Comparison of ENCODE assay signal across 8 cellular contexts in the genomic region with DNA sequence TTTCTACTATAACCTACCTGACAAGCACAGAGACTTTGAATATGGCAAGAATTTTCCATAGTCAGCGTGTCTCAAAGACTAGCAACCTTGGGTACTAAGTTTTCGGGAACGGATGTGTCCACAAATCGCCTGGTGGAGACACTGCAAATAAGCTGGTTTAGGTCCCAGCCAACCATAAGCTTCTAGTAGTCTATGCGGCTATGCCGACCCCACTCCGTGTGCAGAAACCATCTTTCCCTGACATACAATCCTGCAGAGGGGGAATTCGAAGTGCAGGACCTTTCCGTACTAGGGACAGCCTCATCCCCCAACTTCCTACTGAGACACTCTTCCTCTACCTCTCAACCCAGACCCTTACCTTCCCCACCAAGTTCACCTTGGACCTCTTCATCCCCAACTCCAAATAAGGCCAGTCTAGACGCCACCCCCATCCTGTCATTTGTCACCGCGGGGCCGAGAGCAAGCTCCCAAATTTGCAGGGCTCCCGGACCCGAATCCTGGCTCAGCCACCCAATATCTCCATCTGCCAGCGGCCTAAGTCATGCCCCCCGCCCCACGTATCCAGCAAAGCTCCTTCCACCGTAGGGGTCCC. TPM values are rescaled to one million over a fixed set of nuclear protein-coding genes. Genes with fewer than 3 reads are reported as not detected.
DNase-seq lines count a peak whose midpoint lies in the region; ATAC-seq lines count a peak whose summit lies in the region.

No MANE protein-coding gene starts in this region.

- peak overlapping the region; percentile 90 for H3K27ac ChIP-seq in CD8-positive, alpha-beta memory T cell (ENCODE audit: low read depth, low read length)

- peaks cover 0 to 18% (median 0%) of the 10 kb centered on the region in 3 donors for H3K36me3 Mint-ChIP-seq in CD8-positive, alpha-beta memory T cell
- peaks cover 1% of the 10 kb centered on the region for H3K36me3 Mint-ChIP-seq in activated CD4-positive, alpha-beta memory T cell treated with anti-CD3 and anti-CD28 coated beads for 36 hours

- no peaks in the 10 kb centered on the region for H3K27me3 ChIP-seq in CD8-positive, alpha-beta memory T cell (ENCODE audit: insufficient read depth, low read length, poor library complexity, severe bottlenecking)
- no peaks in the 10 kb centered on the region for H3K27me3 ChIP-seq in neuron (ENCODE audit: insufficient read depth, low read length)

- no peaks in the 10 kb centered on the region for H3K9me3 ChIP-seq in CD8-positive, alpha-beta memory T cell (ENCODE audit: low read length)
- no peaks in the 10 kb centered on the region for H3K9me3 ChIP-seq in neuron (ENCODE audit: low read length)

- H3K27me3 Mint-ChIP-seq in CD8-positive, alpha-beta memory T cell = no peaks in the 10 kb centered on the region
- no peaks in the 10 kb centered on the region for H3K27me3 Mint-ChIP-seq in activated CD4-positive, alpha-beta memory T cell treated with anti-CD3 and anti-CD28 coated beads for 36 hours

- in situ Hi-C loops in KBM-7 (cut with MboI; ENCODE audit: low pct_unique_long_range_greater_than_20kb, low sequenced_read_pairs) = no loop called here

- H2AFZ ChIP-seq in neuron (ENCODE audit: low read depth, low read length) = peak overlapping the region; percentile 90

- intact Hi-C loops in activated CD4-positive, alpha-beta memory T cell treated with anti-CD3 and anti-CD28 coated beads for 36 hours (cut with micrococcal nuclease) = loop anchor here (1.0 to 2.0 kb wide), 3 partner anchors 23 to 467 kb away; a partner anchor contains a TSS

- DNase-seq in CD8-positive, alpha-beta memory T cell = no peak
- DNase-seq in activated CD4-positive, alpha-beta memory T cell treated with anti-CD3 and anti-CD28 coated beads for 36 hours = peak; percentile 39
- DNase-seq in fibroblast of peridontal ligament (ENCODE audit: extremely low read depth) (peak; percentile 22), KBM-7 (no peak), 8988T (no peak)

- POLR2A ChIA-PET in CD8-positive, alpha-beta memory T cell (lab: Charles Lee) = interaction anchor here (0.8 to 1.6 kb wide), 3 partner anchors 422 to 513 kb away, joined by 3 to 7 read pairs (median 4); a partner anchor contains a TSS
- POLR2A ChIA-PET in activated CD4-positive, alpha-beta memory T cell treated with anti-CD3 and anti-CD28 coated beads for 36 hours (lab: Charles Lee) = interaction anchor here (0.6 to 1.7 kb wide), 2 partner anchors 11 to 465 kb away, joined by 4 to 7 read pairs; no protein-coding TSS in a partner anchor

- H3K4me1 Mint-ChIP-seq in CD8-positive, alpha-beta memory T cell = peaks cover 51 to 58% (median 53%) of the 10 kb centered on the region in 3 donors
- H3K4me1 Mint-ChIP-seq in activated CD4-positive, alpha-beta memory T cell treated with anti-CD3 and anti-CD28 coated beads for 36 hours (ENCODE audit: low read depth) = peaks cover 41% of the 10 kb centered on the region

- CTCF ChIA-PET in CD8-positive, alpha-beta memory T cell (lab: Charles Lee) = interaction anchor here (1.2 to 1.7 kb wide), 2 partner anchors 21 to 467 kb away, joined by 3 to 5 read pairs; no protein-coding TSS in a partner anchor
- CTCF ChIA-PET in activated CD4-positive, alpha-beta memory T cell treated with anti-CD3 and anti-CD28 coated beads for 36 hours (lab: Charles Lee) = interaction anchor here (1.6 kb wide), 1 partner anchor 467 kb away, joined by 11 read pairs; no protein-coding TSS in a partner anchor

- peak overlapping the region; percentile 84 for H3K4me3 ChIP-seq in CD8-positive, alpha-beta memory T cell (ENCODE audit: low read length)
- H3K4me3 ChIP-seq in neuron (ENCODE audit: low read length) = peak overlapping the region; percentile 98

- peak; percentile 39 for ATAC-seq in GM19455 (IDR thresholded peaks at IDR 0.05; ENCODE audit: unreplicated experiment)
- peak; percentile 30 for ATAC-seq in HG03520 (IDR thresholded peaks at IDR 0.05; ENCODE audit: unreplicated experiment)

- H3K9me3 Mint-ChIP-seq in CD8-positive, alpha-beta memory T cell = no peaks in the 10 kb centered on the region
- no peaks in the 10 kb centered on the region for H3K9me3 Mint-ChIP-seq in activated CD4-positive, alpha-beta memory T cell treated with anti-CD3 and anti-CD28 coated beads for 36 hours

- H3K27ac Mint-ChIP-seq in CD8-positive, alpha-beta memory T cell = peak overlapping the region; percentile 79 to 100 (median 98)
- peak overlapping the region; percentile 90 for H3K27ac Mint-ChIP-seq in activated CD4-positive, alpha-beta memory T cell treated with anti-CD3 and anti-CD28 coated beads for 36 hours

- no peaks in the 10 kb centered on the region for H3K36me3 ChIP-seq in CD8-positive, alpha-beta memory T cell (ENCODE audit: insufficient read depth, low read length)
- H3K36me3 ChIP-seq in neuron (ENCODE audit: insufficient read depth, low read length) = no peaks in the 10 kb centered on the region

- H3K4me1 ChIP-seq in CD8-positive, alpha-beta memory T cell (ENCODE audit: insufficient read depth, low read length) = peaks cover 24% of the 10 kb centered on the region
- H3K4me1 ChIP-seq in neuron (ENCODE audit: insufficient read depth, low read length) = peaks cover 16% of the 10 kb centered on the region

- H3K4me3 Mint-ChIP-seq in CD8-positive, alpha-beta memory T cell = peak overlapping the region; percentile 86 to 98 (median 94)
- peak overlapping the region; percentile 98 for H3K4me3 Mint-ChIP-seq in activated CD4-positive, alpha-beta memory T cell treated with anti-CD3 and anti-CD28 coated beads for 36 hours

RNA-seq across cellular contexts. Expression of a gene that starts 0.5 kb away (rescaled TPM):
- total RNA-seq in CD8-positive, alpha-beta memory T cell = 10 to 100 TPM; 66.8 to 72.7 TPM
- 86.0 TPM for polyA plus RNA-seq in CD8-positive, alpha-beta memory T cell
- total RNA-seq in activated CD4-positive, alpha-beta memory T cell treated with anti-CD3 and anti-CD28 coated beads for 36 hours = 10 to 100 TPM; 70.3 to 70.4 TPM

RNA-seq across cellular contexts. Expression of a gene that starts 57.8 kb away (rescaled TPM):
- under 1 TPM; 0.24 to 0.51 TPM for total RNA-seq in CD8-positive, alpha-beta memory T cell
- polyA plus RNA-seq in CD8-positive, alpha-beta memory T cell = 0.39 TPM
- total RNA-seq in activated CD4-positive, alpha-beta memory T cell treated with anti-CD3 and anti-CD28 coated beads for 36 hours = under 1 TPM; 0.33 to 0.85 TPM

Comparison
In these comparisons a context has a peak if more than half of its experiments do, and no peak if none do; other contexts are left out.
1. DNase-seq: peak in activated CD4-positive, alpha-beta memory T cell treated with anti-CD3 and anti-CD28 coated beads for 36 hours (single experiment) and fibroblast of peridontal ligament (single experiment); none in CD8-positive, alpha-beta memory T cell (0 of 5), KBM-7 (single experiment) and 8988T (single experiment).